In the genomic region with DNA sequence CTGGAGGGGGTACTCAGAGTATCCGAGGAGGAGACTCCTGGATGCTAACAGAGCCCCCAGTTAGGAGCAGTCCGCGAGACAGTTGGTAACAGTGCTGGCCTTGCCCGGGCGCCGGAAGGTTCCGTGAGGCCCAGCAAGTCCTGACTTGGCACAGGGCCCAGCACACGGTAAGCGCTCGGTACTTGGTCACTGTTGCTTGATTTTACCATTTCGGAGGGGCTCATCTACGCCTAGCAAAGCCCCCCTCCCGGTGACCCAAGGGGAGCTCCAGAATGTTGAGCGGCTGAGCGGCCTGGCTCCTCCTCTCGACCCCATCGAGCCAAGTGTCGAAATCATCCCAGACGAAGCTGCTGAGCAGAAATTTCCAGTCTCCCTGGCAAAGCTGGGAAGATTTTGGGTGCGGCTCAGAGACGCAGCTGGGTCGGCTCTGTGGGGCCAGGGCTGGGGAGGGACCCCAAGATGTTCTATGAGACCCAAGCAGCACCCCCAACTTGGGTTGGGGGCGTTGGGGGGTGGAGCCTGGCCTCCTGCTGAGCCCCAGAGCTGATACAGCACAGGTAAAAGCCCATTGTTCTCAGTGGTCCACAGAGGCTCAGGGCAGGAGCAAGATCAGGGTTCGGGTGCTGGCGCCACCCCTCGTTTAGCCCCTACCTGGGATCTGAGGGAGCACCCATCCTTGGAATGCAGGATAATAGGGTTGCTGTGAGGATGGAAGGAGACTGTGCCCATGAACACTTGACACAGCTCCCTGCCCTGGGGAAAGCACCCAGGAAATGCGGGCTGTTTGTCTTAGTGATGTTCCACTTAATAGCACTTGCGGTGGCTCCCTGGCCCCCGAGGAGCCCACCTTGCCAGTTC, we compare ENCODE assay signal across 1 cellular context.
TF ChIP-seq lines count a peak whose summit lies in the region.

No MANE protein-coding gene starts in this region.

TF ChIP-seq in HepG2, 621 proteins besides CTCF, POLR2A, EP300 and RAD21 (continued from another document):
- TF ChIP-seq HOXA3 (CRISPR knock-in tag; IDR thresholded peaks at IDR 0.05) (peak; percentile 47; the same call in 1 of the 2 replicates), FOXC1 (CRISPR knock-in tag; IDR thresholded peaks at IDR 0.05; ENCODE audit: borderline replicate concordance) (peak; percentile 30; the same call in 1 of the 2 replicates), DPF2 (CRISPR knock-in tag; IDR thresholded peaks at IDR 0.05; ENCODE audit: borderline replicate concordance, low read depth) (no peak), ZFY (CRISPR knock-in tag; IDR thresholded peaks at IDR 0.05) (0 out of 2 replicates have a peak, but pooled peaks have one; percentile 25), RELA (CRISPR knock-in tag; IDR thresholded peaks at IDR 0.05) (no peak), XRCC5 (optimal IDR thresholded peaks at IDR 0.05; ENCODE audit: low read length) (peak; percentile 5), ZNF629 (CRISPR knock-in tag; conservative IDR thresholded peaks at IDR 0.05) (0 out of 2 replicates have a peak, but pooled peaks have one; percentile 42), SALL1 (CRISPR knock-in tag; IDR thresholded peaks at IDR 0.05) (0 out of 2 replicates have a peak, but pooled peaks have one; percentile 11), ZBTB38 (CRISPR knock-in tag; IDR thresholded peaks at IDR 0.05) (peak; percentile 61; the same call in 1 of the 2 replicates), LCORL (IDR thresholded peaks at IDR 0.05) (no peak), LCORL (CRISPR knock-in tag; IDR thresholded peaks at IDR 0.05) (0 out of 2 replicates have a peak, but pooled peaks have one; percentile 28), AGO1 (IDR thresholded peaks at IDR 0.05; ENCODE audit: low read depth, low read length, poor library complexity, severe bottlenecking) (peak; percentile 23)
TF ChIP-seq in HepG2: peak in this region for 13.
